ENCODE assay signal across 31 cellular contexts in genomic region chr20:61521680-61522420, GRCh38.
DNase-seq lines count a peak whose midpoint lies in the region; ATAC-seq and TF ChIP-seq lines count a peak whose summit lies in the region.
"Had no signal": no experiment of that assay in that cellular context is flagged by ENCODE, and none has a peak within 500 bp of the region (broad histone marks: within the 10 kb centered on the region; RNA-seq: fewer than 3 reads in every experiment).

No MANE protein-coding gene starts in this region.

- H3K9me3 ChIP-seq in BLaER1 treated with 17β-estradiol and CSF1 and Interleukin-3, amounts not matched to agents 10 nM and 100 nM (replicated peaks in 1 of 11), result no peaks in the 10 kb centered on the region
- no peaks in the 10 kb centered on the region for H3K9me3 ChIP-seq in mesenchymal stem cell (ENCODE audit: control insufficient read depth, low read length)
- H3K9me3 ChIP-seq: esophagus muscularis mucosa had no signal

- no peak overlapping the region for H2BK5ac ChIP-seq in mesenchymal stem cell (ENCODE audit: low read depth, low read length, poor library complexity, severe bottlenecking)

- peak; percentile 45 for DNase-seq in M059J (ENCODE audit: low read depth)
- DNase-seq in astrocyte of the cerebellum (ENCODE audit: low read depth), result peak; percentile 19
- peak; percentile 62 for DNase-seq in mesenchymal stem cell
- no peak for DNase-seq in G401 (ENCODE audit: low spot score)
- DNase-seq in NCI-H526 treated with DMSO at 0.1 percent for 48 hours (lab: John Stamatoyannopoulos, UW), result no peak
- DNase-seq in NCI-H1092 (lab: John Stamatoyannopoulos, UW), result no peak
- DNase-seq: activated CD4-positive, alpha-beta memory T cell treated with anti-CD3 and anti-CD28 coated beads, Interleukin-2, amount 10 ng/mL, durations not matched to agents 7 days and 5 days; activated CD4-positive, alpha-beta T cell treated with anti-CD3 and anti-CD28 coated beads for 1 hour; activated CD8-positive, alpha-beta memory T cell treated with anti-CD3 and anti-CD28 coated beads, Interleukin-2, amount 50 U/mL, for 48 hours; activated naive CD4-positive, alpha-beta T cell treated with anti-CD3 and anti-CD28 coated beads, Interleukin-2, amount 10 ng/mL, durations not matched to agents 7 days and 5 days; DMS79; foreskin keratinocyte; Kasumi-1; left lung; naive thymus-derived CD4-positive, alpha-beta T cell; NCI-H1048; NCI-H187 treated with DMSO at 0.1 percent for 48 hours; NCI-H2171 treated with DMSO at 0.1 percent for 48 hours; NCI-H510A treated with DMSO at 0.1 percent for 48 hours; retina; stimulated activated CD4-positive, alpha-beta T cell treated with anti-CD3 and anti-CD28 coated beads, Interleukin-1b, Interleukin-23, amount 100 ng/mL, for 48 hours; stimulated activated CD8-positive, alpha-beta memory T cell treated with anti-CD3 and anti-CD28 coated beads, Interleukin-4, amount 100 ng/mL, for 48 hours; stimulated activated naive CD8-positive, alpha-beta T cell treated with anti-CD3 and anti-CD28 coated beads, Interleukin-15, amount 100 ng/mL, for 72 hours; T-helper 1 cell had no signal

- no peak overlapping the region for H2AK5ac ChIP-seq in mesenchymal stem cell (ENCODE audit: low read length, severe bottlenecking)

- peak overlapping the region in 9 of 11 experiments; percentile 27 to 61 (median 55); a peak in 14 of 22 replicates for H3K27ac ChIP-seq in BLaER1 treated with 17β-estradiol and CSF1 and Interleukin-3, amounts not matched to agents 10 nM and 100 nM
- H3K27ac ChIP-seq in mesenchymal stem cell (ENCODE audit: low read length, poor library complexity, severe bottlenecking), result no peak overlapping the region
- H3K27ac ChIP-seq: esophagus muscularis mucosa, foreskin keratinocyte, hepatocyte, left lung, SJSA1, skin epidermis had no signal

- H4K20me1 ChIP-seq in BLaER1 treated with 17β-estradiol and CSF1 and Interleukin-3, amounts not matched to agents 10 nM and 100 nM, result peaks cover 0 to 7% (median 0%) of the 10 kb centered on the region in 11 experiments; a peak in 4 of 22 replicates

- H3K14ac ChIP-seq in mesenchymal stem cell (ENCODE audit: low read length in 2 of 2), result peak overlapping the region in 1 of 2 experiments; percentile 67

- ATAC-seq in GM21529 (IDR thresholded peaks at IDR 0.05; ENCODE audit: unreplicated experiment), result no peak
- ATAC-seq: HCT116; left lung; naive thymus-derived CD4-positive, alpha-beta T cell; stimulated activated naive CD8-positive, alpha-beta T cell treated with anti-CD3 and anti-CD28 coated beads, Interleukin-15, amount 100 ng/mL, for 72 hours had no signal

- no peak overlapping the region for H3K4ac ChIP-seq in mesenchymal stem cell (ENCODE audit: low read depth in 1 of 2, low read length in 2 of 2)

- H3K79me1 ChIP-seq in mesenchymal stem cell (replicated peaks; ENCODE audit: low read length, poor library complexity, severe bottlenecking), result no peaks in the 10 kb centered on the region

- no peak overlapping the region for H4K8ac ChIP-seq in mesenchymal stem cell (ENCODE audit: low read length)

- H3K9ac ChIP-seq in BLaER1 treated with 17β-estradiol and CSF1 and Interleukin-3, amounts not matched to agents 10 nM and 100 nM, result peak overlapping the region in 7 of 11 experiments; percentile 7 to 34 (median 23); a peak in 8 of 22 replicates
- no peak overlapping the region for H3K9ac ChIP-seq in mesenchymal stem cell (ENCODE audit: low read length)

- peak overlapping the region in 2 of 10 experiments; percentile 6 to 29; a peak in 2 of 20 replicates for H3K4me3 ChIP-seq in BLaER1 treated with 17β-estradiol and CSF1 and Interleukin-3, amounts not matched to agents 10 nM and 100 nM
- H3K4me3 ChIP-seq in astrocyte of the cerebellum (ENCODE audit: low read depth, low read length), result no peak overlapping the region
- H3K4me3 ChIP-seq in mesenchymal stem cell (ENCODE audit: insufficient read depth in 1 of 2, low read depth in 1 of 2, low read length in 2 of 2), result no peak overlapping the region
- H3K4me3 ChIP-seq: esophagus muscularis mucosa, hepatocyte, left lung, SJSA1, skin epidermis had no signal

- H2AFZ ChIP-seq in mesenchymal stem cell (ENCODE audit: low read depth, low read length), result no peak overlapping the region
- H2AFZ ChIP-seq: hepatocyte had no signal

- in situ Hi-C loops in astrocyte of the cerebellum (cut with HindIII; ENCODE audit: low sequenced_read_pairs) (no loop called here), G401 (cut with HindIII; ENCODE audit: low sequenced_read_pairs) (no loop called here)

- WGBS in mesenchymal stem cell, result 61% methylated on average over 24 of the region's 25 CpGs

- H4K91ac ChIP-seq in mesenchymal stem cell (ENCODE audit: low read length), result no peak overlapping the region

- no peak overlapping the region for H2BK15ac ChIP-seq in mesenchymal stem cell (ENCODE audit: low read depth, poor library complexity, severe bottlenecking)

- H3K27me3 ChIP-seq in BLaER1 treated with 17β-estradiol and CSF1 and Interleukin-3, amounts not matched to agents 10 nM and 100 nM, result no peaks in the 10 kb centered on the region
- peaks cover 4 to 12% of the 10 kb centered on the region in 2 experiments for H3K27me3 ChIP-seq in mesenchymal stem cell (ENCODE audit: control insufficient read depth in 1 of 2, insufficient read depth in 1 of 2, low read length in 2 of 2)
- H3K27me3 ChIP-seq: foreskin keratinocyte, hepatocyte had no signal

- H3K23ac ChIP-seq in mesenchymal stem cell (ENCODE audit: low read length in 2 of 2), result peak overlapping the region in 1 of 2 experiments; percentile 6

- no peak overlapping the region for H2BK12ac ChIP-seq in mesenchymal stem cell (ENCODE audit: low read length in 2 of 2)

- no peak for TF ChIP-seq CTCF in astrocyte of the cerebellum (IDR thresholded peaks at IDR 0.05; ENCODE audit: low read depth, low read length, missing control alignments)

- H2BK120ac ChIP-seq in mesenchymal stem cell (ENCODE audit: low read depth, low read length), result no peak overlapping the region

- H3K4me2 ChIP-seq in BLaER1 treated with 17β-estradiol and CSF1 and Interleukin-3, amounts not matched to agents 10 nM and 100 nM, result peak overlapping the region; percentile 77 to 88 (median 81)
- H3K4me2 ChIP-seq in mesenchymal stem cell (ENCODE audit: low read length, poor library complexity, severe bottlenecking), result no peak overlapping the region
- H3K4me2 ChIP-seq: hepatocyte had no signal

- H3K18ac ChIP-seq in mesenchymal stem cell (ENCODE audit: low read depth in 1 of 2, low read length in 2 of 2), result no peak overlapping the region

- peaks cover 25 to 43% (median 33%) of the 10 kb centered on the region in 10 experiments for H3K4me1 ChIP-seq in BLaER1 treated with 17β-estradiol and CSF1 and Interleukin-3, amounts not matched to agents 10 nM and 100 nM
- peaks cover 19% of the 10 kb centered on the region for H3K4me1 ChIP-seq in mesenchymal stem cell (ENCODE audit: control insufficient read depth, insufficient read depth, low read depth, low read length)
- H3K4me1 ChIP-seq: esophagus muscularis mucosa, foreskin keratinocyte, left lung, SJSA1 had no signal

- no peaks in the 10 kb centered on the region for H3K36me3 ChIP-seq in BLaER1 treated with 17β-estradiol and CSF1 and Interleukin-3, amounts not matched to agents 10 nM and 100 nM
- H3K36me3 ChIP-seq in mesenchymal stem cell (ENCODE audit: control insufficient read depth in 1 of 2, insufficient read depth in 2 of 2, low read depth in 1 of 2, low read length in 2 of 2), result no peaks in the 10 kb centered on the region
- H3K36me3 ChIP-seq: esophagus muscularis mucosa, left lung, SJSA1 had no signal

Comparison
In these comparisons a context has a peak if more than half of its experiments do, and no peak if none do; other contexts are left out.
1. DNase-seq: peak in M059J (single experiment), astrocyte of the cerebellum (single experiment) and mesenchymal stem cell (single experiment); none in G401 (single experiment), NCI-H526 treated with DMSO at 0.1 percent for 48 hours (single experiment) and NCI-H1092 (single experiment).